Comparison of ENCODE assay signal across 1 cellular context in the genomic region with DNA sequence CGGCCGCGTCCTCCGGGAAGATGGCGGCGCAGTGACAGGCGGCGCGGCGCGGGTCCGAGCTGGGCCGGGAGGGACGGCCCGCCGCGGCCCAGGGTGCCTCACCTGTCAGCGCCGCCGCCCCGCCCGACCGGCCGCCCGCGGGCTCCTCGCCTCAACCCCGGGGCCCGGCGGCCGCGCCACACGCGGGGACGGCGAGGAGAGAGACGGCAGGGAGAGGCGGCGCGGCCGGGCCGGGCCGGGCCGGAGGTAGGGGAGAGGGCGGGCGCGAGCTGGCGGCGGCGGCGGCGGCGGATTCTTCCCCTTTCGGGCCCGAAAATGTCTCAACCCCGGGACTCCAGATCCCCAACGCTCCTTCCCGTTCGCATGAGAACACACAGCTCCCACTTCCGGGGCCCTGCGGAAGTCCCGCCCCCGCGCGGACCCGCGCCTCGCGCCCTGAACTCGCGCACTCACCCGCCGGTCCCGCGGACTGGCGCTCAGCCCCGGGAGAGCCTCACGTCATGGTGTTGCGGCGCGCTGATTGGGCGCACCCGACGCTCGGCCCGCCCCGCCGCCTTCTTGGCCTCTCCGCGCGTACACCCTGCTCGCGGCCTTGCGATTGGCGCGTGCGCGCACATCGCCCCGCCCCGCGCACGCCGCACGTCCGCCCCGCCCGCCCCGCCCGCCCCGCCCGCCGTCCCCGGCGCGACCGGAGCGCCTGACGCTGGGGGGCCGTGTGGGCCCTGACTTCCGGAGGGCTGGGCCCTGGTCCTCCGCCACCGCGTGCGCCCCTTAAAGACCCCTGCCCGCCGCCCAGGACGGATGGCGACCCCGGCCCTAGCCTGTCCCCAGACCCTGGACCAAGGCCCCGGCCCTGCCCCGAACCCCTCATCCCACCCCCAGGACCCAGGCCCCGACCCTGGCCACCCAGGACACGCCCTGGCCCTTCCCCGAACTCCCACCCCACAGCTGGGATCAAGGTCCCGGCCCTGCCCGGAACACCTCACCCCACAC.
TF ChIP-seq lines count a peak whose summit lies in the region.

A gene (minus strand): TSS at position 380 of the 993 bp plus-strand sequence. CDS start 45,984 bp downstream, outside the sequence.

TF ChIP-seq in H1, 55 proteins besides CTCF, POLR2A, EP300 and RAD21:
- TF ChIP-seq JUND (IDR thresholded peaks at IDR 0.05; ENCODE audit: low read length) (no peak), TCF12 (IDR thresholded peaks at IDR 0.05; ENCODE audit: low read depth, low read length) (no peak), CHD2 (IDR thresholded peaks at IDR 0.05; ENCODE audit: low read length) (peak; percentile 39; the same call in 1 of the 2 replicates), SP4 (IDR thresholded peaks at IDR 0.05; ENCODE audit: low read length) (no peak), POLR2AphosphoS5 (IDR thresholded peaks at IDR 0.05; ENCODE audit: low read depth, low read length) (no peak), RBBP5 (IDR thresholded peaks at IDR 0.05; ENCODE audit: borderline replicate concordance, low read depth, low read length) (no peak; the same call in 1 of the 2 replicates), GABPA (IDR thresholded peaks at IDR 0.05; ENCODE audit: borderline replicate concordance, insufficient read depth, low read length) (peak; percentile 85; the same call in 1 of the 2 replicates), SP2 (IDR thresholded peaks at IDR 0.05; ENCODE audit: low read length) (no peak), CEBPB (IDR thresholded peaks at IDR 0.05; ENCODE audit: low read depth, low read length) (no peak), CTBP2 (IDR thresholded peaks at IDR 0.05; ENCODE audit: borderline replicate concordance, insufficient read depth, insufficient read length, low read length) (no peak), TAF1 (IDR thresholded peaks at IDR 0.05; ENCODE audit: low read depth, low read length) (peak; percentile 71), CBX5 (IDR thresholded peaks at IDR 0.05; ENCODE audit: low read depth, low read length) (no peak), SAP30 (IDR thresholded peaks at IDR 0.05; ENCODE audit: insufficient read depth, insufficient replicate concordance, low read length) (no peak), TEAD4 (IDR thresholded peaks at IDR 0.05; ENCODE audit: low read depth, low read length) (no peak), SP1 (IDR thresholded peaks at IDR 0.05; ENCODE audit: low read depth, low read length) (peak; percentile 52; the same call in 1 of the 2 replicates), SIN3A (conservative IDR thresholded peaks at IDR 0.05 in 1 of 2, IDR thresholded peaks at IDR 0.05 in 1 of 2; ENCODE audit: low read depth in 1 of 2, low read length in 2 of 2) (0 out of 4 replicates have a peak, but pooled peaks of 1 of the 2 experiments have one; percentile 43), KDM4A (IDR thresholded peaks at IDR 0.05; ENCODE audit: low read depth, low read length, severe bottlenecking) (no peak), NANOG (IDR thresholded peaks at IDR 0.05; ENCODE audit: insufficient read depth, low read depth, low read length, poor library complexity, severe bottlenecking) (no peak), FOSL1 (IDR thresholded peaks at IDR 0.05; ENCODE audit: insufficient read depth, low read depth, low read length) (no peak), TAF7 (optimal IDR thresholded peaks at IDR 0.05; ENCODE audit: borderline replicate concordance, low read depth, low read length) (no peak), PHF8 (conservative IDR thresholded peaks at IDR 0.05; ENCODE audit: low read depth, low read length) (peak; percentile 41), CREB1 (IDR thresholded peaks at IDR 0.05) (peak; percentile 83)
- TF ChIP-seq, protein P1, sequence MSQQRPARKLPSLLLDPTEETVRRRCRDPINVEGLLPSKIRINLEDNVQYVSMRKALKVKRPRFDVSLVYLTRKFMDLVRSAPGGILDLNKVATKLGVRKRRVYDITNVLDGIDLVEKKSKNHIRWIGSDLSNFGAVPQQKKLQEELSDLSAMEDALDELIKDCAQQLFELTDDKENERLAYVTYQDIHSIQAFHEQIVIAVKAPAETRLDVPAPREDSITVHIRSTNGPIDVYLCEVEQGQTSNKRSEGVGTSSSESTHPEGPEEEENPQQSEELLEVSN (IDR thresholded peaks at IDR 0.05) = no peak
- TF ChIP-seq, protein P2, sequence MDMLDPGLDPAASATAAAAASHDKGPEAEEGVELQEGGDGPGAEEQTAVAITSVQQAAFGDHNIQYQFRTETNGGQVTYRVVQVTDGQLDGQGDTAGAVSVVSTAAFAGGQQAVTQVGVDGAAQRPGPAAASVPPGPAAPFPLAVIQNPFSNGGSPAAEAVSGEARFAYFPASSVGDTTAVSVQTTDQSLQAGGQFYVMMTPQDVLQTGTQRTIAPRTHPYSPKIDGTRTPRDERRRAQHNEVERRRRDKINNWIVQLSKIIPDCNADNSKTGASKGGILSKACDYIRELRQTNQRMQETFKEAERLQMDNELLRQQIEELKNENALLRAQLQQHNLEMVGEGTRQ (IDR thresholded peaks at IDR 0.05; ENCODE audit: low read length) = no peak
- TF ChIP-seq, protein P3, sequence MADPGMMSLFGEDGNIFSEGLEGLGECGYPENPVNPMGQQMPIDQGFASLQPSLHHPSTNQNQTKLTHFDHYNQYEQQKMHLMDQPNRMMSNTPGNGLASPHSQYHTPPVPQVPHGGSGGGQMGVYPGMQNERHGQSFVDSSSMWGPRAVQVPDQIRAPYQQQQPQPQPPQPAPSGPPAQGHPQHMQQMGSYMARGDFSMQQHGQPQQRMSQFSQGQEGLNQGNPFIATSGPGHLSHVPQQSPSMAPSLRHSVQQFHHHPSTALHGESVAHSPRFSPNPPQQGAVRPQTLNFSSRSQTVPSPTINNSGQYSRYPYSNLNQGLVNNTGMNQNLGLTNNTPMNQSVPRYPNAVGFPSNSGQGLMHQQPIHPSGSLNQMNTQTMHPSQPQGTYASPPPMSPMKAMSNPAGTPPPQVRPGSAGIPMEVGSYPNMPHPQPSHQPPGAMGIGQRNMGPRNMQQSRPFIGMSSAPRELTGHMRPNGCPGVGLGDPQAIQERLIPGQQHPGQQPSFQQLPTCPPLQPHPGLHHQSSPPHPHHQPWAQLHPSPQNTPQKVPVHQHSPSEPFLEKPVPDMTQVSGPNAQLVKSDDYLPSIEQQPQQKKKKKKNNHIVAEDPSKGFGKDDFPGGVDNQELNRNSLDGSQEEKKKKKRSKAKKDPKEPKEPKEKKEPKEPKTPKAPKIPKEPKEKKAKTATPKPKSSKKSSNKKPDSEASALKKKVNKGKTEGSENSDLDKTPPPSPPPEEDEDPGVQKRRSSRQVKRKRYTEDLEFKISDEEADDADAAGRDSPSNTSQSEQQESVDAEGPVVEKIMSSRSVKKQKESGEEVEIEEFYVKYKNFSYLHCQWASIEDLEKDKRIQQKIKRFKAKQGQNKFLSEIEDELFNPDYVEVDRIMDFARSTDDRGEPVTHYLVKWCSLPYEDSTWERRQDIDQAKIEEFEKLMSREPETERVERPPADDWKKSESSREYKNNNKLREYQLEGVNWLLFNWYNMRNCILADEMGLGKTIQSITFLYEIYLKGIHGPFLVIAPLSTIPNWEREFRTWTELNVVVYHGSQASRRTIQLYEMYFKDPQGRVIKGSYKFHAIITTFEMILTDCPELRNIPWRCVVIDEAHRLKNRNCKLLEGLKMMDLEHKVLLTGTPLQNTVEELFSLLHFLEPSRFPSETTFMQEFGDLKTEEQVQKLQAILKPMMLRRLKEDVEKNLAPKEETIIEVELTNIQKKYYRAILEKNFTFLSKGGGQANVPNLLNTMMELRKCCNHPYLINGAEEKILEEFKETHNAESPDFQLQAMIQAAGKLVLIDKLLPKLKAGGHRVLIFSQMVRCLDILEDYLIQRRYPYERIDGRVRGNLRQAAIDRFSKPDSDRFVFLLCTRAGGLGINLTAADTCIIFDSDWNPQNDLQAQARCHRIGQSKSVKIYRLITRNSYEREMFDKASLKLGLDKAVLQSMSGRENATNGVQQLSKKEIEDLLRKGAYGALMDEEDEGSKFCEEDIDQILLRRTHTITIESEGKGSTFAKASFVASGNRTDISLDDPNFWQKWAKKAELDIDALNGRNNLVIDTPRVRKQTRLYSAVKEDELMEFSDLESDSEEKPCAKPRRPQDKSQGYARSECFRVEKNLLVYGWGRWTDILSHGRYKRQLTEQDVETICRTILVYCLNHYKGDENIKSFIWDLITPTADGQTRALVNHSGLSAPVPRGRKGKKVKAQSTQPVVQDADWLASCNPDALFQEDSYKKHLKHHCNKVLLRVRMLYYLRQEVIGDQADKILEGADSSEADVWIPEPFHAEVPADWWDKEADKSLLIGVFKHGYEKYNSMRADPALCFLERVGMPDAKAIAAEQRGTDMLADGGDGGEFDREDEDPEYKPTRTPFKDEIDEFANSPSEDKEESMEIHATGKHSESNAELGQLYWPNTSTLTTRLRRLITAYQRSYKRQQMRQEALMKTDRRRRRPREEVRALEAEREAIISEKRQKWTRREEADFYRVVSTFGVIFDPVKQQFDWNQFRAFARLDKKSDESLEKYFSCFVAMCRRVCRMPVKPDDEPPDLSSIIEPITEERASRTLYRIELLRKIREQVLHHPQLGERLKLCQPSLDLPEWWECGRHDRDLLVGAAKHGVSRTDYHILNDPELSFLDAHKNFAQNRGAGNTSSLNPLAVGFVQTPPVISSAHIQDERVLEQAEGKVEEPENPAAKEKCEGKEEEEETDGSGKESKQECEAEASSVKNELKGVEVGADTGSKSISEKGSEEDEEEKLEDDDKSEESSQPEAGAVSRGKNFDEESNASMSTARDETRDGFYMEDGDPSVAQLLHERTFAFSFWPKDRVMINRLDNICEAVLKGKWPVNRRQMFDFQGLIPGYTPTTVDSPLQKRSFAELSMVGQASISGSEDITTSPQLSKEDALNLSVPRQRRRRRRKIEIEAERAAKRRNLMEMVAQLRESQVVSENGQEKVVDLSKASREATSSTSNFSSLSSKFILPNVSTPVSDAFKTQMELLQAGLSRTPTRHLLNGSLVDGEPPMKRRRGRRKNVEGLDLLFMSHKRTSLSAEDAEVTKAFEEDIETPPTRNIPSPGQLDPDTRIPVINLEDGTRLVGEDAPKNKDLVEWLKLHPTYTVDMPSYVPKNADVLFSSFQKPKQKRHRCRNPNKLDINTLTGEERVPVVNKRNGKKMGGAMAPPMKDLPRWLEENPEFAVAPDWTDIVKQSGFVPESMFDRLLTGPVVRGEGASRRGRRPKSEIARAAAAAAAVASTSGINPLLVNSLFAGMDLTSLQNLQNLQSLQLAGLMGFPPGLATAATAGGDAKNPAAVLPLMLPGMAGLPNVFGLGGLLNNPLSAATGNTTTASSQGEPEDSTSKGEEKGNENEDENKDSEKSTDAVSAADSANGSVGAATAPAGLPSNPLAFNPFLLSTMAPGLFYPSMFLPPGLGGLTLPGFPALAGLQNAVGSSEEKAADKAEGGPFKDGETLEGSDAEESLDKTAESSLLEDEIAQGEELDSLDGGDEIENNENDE (IDR thresholded peaks at IDR 0.05; ENCODE audit: insufficient replicate concordance, low read length) = no peak
- TF ChIP-seq, protein P4, sequence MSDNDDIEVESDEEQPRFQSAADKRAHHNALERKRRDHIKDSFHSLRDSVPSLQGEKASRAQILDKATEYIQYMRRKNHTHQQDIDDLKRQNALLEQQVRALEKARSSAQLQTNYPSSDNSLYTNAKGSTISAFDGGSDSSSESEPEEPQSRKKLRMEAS (IDR thresholded peaks at IDR 0.05) = no peak; the same call in 1 of the 2 replicates
